Comparison of ENCODE assay signal across 1 cellular context in the genomic region with DNA sequence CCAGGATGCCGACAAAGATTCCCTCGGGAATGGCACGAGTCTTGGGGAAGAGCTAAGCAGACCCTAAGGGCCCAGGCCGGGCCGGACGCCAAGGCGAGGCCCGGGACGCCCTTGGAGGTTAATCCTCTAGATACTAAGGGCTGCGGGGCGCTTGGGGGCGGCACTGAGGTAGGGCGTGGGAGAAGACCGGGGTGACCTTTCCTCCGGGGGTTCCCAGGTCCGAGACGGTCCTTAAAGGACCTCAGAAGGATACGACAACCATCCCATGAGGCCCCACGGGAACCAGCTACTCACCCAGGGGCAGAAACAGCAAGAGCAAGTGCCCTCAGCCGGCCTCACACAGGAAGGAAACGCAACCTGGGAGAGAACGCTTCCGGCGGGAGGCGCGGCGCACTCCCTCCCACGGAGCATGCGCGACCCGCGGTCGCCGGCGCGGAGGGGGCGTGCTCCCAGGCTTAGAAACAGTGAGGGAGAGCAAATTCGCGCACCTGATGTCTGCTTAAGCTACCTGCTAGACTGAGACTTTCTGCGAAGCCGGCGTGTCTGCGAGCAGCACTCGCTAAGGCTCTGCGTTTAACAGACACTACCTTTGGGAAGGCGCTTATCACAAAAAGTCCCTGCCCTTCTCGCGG.
A peak's percentile ranks its signal among the peaks of the same experiment; 100 is the strongest.
TF ChIP-seq lines count a peak whose summit lies in the region.

A gene with protein sequence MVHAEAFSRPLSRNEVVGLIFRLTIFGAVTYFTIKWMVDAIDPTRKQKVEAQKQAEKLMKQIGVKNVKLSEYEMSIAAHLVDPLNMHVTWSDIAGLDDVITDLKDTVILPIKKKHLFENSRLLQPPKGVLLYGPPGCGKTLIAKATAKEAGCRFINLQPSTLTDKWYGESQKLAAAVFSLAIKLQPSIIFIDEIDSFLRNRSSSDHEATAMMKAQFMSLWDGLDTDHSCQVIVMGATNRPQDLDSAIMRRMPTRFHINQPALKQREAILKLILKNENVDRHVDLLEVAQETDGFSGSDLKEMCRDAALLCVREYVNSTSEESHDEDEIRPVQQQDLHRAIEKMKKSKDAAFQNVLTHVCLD (minus strand): TSS at position 354 of the 632 bp plus-strand sequence. CDS start 3,627 bp downstream, outside the sequence.

TF ChIP-seq in HepG2, 621 proteins besides CTCF, POLR2A, EP300 and RAD21 (continued from another document and continues in another):
- TF ChIP-seq ZNF431 (CRISPR knock-in tag; IDR thresholded peaks at IDR 0.05; ENCODE audit: borderline replicate concordance, low read depth) (0 out of 2 replicates have a peak, but pooled peaks have one; percentile 20), SRSF1 (optimal IDR thresholded peaks at IDR 0.05; ENCODE audit: low read depth, low read length) (no peak), ZNF567 (CRISPR knock-in tag; IDR thresholded peaks at IDR 0.05; ENCODE audit: borderline replicate concordance) (peak; percentile 36; the same call in 1 of the 2 replicates), SMYD3 (CRISPR knock-in tag; IDR thresholded peaks at IDR 0.05) (peak; percentile 44; the same call in 1 of the 2 replicates), SETDB1 (CRISPR knock-in tag; IDR thresholded peaks at IDR 0.05; ENCODE audit: borderline replicate concordance) (no peak), TBX3 (IDR thresholded peaks at IDR 0.05; ENCODE audit: borderline replicate concordance) (no peak), SP1 (IDR thresholded peaks at IDR 0.05) (no peak), SP1 (CRISPR knock-in tag; IDR thresholded peaks at IDR 0.05) (peak; percentile 33), HMGA1 (CRISPR knock-in tag; conservative IDR thresholded peaks at IDR 0.05) (no peak), SOX5 (CRISPR knock-in tag; IDR thresholded peaks at IDR 0.05; ENCODE audit: borderline replicate concordance) (no peak), ZNF432 (CRISPR knock-in tag; IDR thresholded peaks at IDR 0.05; ENCODE audit: borderline replicate concordance) (no peak), ZNF253 (CRISPR knock-in tag; IDR thresholded peaks at IDR 0.05; ENCODE audit: borderline replicate concordance) (0 out of 2 replicates have a peak, but pooled peaks have one; percentile 71), ETV5 (CRISPR knock-in tag; IDR thresholded peaks at IDR 0.05; ENCODE audit: borderline replicate concordance) (peak; percentile 82; the same call in 1 of the 2 replicates), ZNF850 (CRISPR knock-in tag; conservative IDR thresholded peaks at IDR 0.05) (no peak), ZNF605 (CRISPR knock-in tag; IDR thresholded peaks at IDR 0.05) (peak; percentile 40), ZNF747 (CRISPR knock-in tag; IDR thresholded peaks at IDR 0.05; ENCODE audit: borderline replicate concordance) (no peak), KAT7 (CRISPR knock-in tag; IDR thresholded peaks at IDR 0.05; ENCODE audit: borderline replicate concordance) (no peak; the same call in 1 of the 2 replicates), DMAP1 (CRISPR knock-in tag; IDR thresholded peaks at IDR 0.05) (peak; percentile 37; the same call in 1 of the 2 replicates), MIXL1 (CRISPR knock-in tag; IDR thresholded peaks at IDR 0.05) (no peak), ZSCAN21 (CRISPR knock-in tag; IDR thresholded peaks at IDR 0.05; ENCODE audit: borderline replicate concordance) (peak; percentile 83), SRF (IDR thresholded peaks at IDR 0.05; ENCODE audit: low read depth, low read length) (no peak), CHD4 (IDR thresholded peaks at IDR 0.05; ENCODE audit: borderline replicate concordance, low read length) (no peak), ZNF670 (CRISPR knock-in tag; IDR thresholded peaks at IDR 0.05; ENCODE audit: borderline replicate concordance) (peak; percentile 90; the same call in 1 of the 2 replicates), MAFF (IDR thresholded peaks at IDR 0.05; ENCODE audit: low read depth, low read length) (no peak), ZNF124 (CRISPR knock-in tag; IDR thresholded peaks at IDR 0.05) (0 out of 2 replicates have a peak, but pooled peaks have one; percentile 21), MTF2 (CRISPR knock-in tag; IDR thresholded peaks at IDR 0.05; ENCODE audit: borderline replicate concordance) (no peak), HHEX (CRISPR knock-in tag; IDR thresholded peaks at IDR 0.05) (no peak), ZNF788 (CRISPR knock-in tag; IDR thresholded peaks at IDR 0.05; ENCODE audit: borderline replicate concordance) (peak; percentile 81; the same call in 1 of the 2 replicates), IRX3 (CRISPR knock-in tag; IDR thresholded peaks at IDR 0.05; ENCODE audit: borderline replicate concordance, low read depth) (no peak), ATM (IDR thresholded peaks at IDR 0.05; ENCODE audit: borderline replicate concordance) (no peak), ZNF296 (CRISPR knock-in tag; conservative IDR thresholded peaks at IDR 0.05) (no peak), SIX4 (CRISPR knock-in tag; IDR thresholded peaks at IDR 0.05) (no peak), SALL2 (CRISPR knock-in tag; IDR thresholded peaks at IDR 0.05) (no peak; the same call in 1 of the 2 replicates), ZMYM3 (CRISPR knock-in tag; IDR thresholded peaks at IDR 0.05) (no peak), ZBTB7B (CRISPR knock-in tag; IDR thresholded peaks at IDR 0.05) (no peak), SP2 (CRISPR knock-in tag; IDR thresholded peaks at IDR 0.05) (no peak; the same call in 1 of the 2 replicates), ZNF891 (CRISPR knock-in tag; IDR thresholded peaks at IDR 0.05) (no peak; the same call in 1 of the 2 replicates), ZFP62 (CRISPR knock-in tag; IDR thresholded peaks at IDR 0.05) (no peak), GTF2F1 (IDR thresholded peaks at IDR 0.05; ENCODE audit: low read length) (no peak), ZFYVE20 (CRISPR knock-in tag; IDR thresholded peaks at IDR 0.05; ENCODE audit: borderline replicate concordance, low read depth) (no peak), NCOA1 (CRISPR knock-in tag; IDR thresholded peaks at IDR 0.05) (0 out of 2 replicates have a peak, but pooled peaks have one; percentile 35), KDM4B (CRISPR knock-in tag; IDR thresholded peaks at IDR 0.05) (no peak)
- TF ChIP-seq, protein P1, sequence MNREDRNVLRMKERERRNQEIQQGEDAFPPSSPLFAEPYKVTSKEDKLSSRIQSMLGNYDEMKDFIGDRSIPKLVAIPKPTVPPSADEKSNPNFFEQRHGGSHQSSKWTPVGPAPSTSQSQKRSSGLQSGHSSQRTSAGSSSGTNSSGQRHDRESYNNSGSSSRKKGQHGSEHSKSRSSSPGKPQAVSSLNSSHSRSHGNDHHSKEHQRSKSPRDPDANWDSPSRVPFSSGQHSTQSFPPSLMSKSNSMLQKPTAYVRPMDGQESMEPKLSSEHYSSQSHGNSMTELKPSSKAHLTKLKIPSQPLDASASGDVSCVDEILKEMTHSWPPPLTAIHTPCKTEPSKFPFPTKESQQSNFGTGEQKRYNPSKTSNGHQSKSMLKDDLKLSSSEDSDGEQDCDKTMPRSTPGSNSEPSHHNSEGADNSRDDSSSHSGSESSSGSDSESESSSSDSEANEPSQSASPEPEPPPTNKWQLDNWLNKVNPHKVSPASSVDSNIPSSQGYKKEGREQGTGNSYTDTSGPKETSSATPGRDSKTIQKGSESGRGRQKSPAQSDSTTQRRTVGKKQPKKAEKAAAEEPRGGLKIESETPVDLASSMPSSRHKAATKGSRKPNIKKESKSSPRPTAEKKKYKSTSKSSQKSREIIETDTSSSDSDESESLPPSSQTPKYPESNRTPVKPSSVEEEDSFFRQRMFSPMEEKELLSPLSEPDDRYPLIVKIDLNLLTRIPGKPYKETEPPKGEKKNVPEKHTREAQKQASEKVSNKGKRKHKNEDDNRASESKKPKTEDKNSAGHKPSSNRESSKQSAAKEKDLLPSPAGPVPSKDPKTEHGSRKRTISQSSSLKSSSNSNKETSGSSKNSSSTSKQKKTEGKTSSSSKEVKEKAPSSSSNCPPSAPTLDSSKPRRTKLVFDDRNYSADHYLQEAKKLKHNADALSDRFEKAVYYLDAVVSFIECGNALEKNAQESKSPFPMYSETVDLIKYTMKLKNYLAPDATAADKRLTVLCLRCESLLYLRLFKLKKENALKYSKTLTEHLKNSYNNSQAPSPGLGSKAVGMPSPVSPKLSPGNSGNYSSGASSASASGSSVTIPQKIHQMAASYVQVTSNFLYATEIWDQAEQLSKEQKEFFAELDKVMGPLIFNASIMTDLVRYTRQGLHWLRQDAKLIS (CRISPR knock-in tag; IDR thresholded peaks at IDR 0.05): no peak
- TF ChIP-seq, protein P2, sequence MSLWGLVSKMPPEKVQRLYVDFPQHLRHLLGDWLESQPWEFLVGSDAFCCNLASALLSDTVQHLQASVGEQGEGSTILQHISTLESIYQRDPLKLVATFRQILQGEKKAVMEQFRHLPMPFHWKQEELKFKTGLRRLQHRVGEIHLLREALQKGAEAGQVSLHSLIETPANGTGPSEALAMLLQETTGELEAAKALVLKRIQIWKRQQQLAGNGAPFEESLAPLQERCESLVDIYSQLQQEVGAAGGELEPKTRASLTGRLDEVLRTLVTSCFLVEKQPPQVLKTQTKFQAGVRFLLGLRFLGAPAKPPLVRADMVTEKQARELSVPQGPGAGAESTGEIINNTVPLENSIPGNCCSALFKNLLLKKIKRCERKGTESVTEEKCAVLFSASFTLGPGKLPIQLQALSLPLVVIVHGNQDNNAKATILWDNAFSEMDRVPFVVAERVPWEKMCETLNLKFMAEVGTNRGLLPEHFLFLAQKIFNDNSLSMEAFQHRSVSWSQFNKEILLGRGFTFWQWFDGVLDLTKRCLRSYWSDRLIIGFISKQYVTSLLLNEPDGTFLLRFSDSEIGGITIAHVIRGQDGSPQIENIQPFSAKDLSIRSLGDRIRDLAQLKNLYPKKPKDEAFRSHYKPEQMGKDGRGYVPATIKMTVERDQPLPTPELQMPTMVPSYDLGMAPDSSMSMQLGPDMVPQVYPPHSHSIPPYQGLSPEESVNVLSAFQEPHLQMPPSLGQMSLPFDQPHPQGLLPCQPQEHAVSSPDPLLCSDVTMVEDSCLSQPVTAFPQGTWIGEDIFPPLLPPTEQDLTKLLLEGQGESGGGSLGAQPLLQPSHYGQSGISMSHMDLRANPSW (CRISPR knock-in tag; IDR thresholded peaks at IDR 0.05; ENCODE audit: borderline replicate concordance): no peak
- TF ChIP-seq, protein P3, sequence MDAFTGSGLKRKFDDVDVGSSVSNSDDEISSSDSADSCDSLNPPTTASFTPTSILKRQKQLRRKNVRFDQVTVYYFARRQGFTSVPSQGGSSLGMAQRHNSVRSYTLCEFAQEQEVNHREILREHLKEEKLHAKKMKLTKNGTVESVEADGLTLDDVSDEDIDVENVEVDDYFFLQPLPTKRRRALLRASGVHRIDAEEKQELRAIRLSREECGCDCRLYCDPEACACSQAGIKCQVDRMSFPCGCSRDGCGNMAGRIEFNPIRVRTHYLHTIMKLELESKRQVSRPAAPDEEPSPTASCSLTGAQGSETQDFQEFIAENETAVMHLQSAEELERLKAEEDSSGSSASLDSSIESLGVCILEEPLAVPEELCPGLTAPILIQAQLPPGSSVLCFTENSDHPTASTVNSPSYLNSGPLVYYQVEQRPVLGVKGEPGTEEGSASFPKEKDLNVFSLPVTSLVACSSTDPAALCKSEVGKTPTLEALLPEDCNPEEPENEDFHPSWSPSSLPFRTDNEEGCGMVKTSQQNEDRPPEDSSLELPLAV (CRISPR knock-in tag; conservative IDR thresholded peaks at IDR 0.05; ENCODE audit: low read depth): no peak
- TF ChIP-seq, protein P4, sequence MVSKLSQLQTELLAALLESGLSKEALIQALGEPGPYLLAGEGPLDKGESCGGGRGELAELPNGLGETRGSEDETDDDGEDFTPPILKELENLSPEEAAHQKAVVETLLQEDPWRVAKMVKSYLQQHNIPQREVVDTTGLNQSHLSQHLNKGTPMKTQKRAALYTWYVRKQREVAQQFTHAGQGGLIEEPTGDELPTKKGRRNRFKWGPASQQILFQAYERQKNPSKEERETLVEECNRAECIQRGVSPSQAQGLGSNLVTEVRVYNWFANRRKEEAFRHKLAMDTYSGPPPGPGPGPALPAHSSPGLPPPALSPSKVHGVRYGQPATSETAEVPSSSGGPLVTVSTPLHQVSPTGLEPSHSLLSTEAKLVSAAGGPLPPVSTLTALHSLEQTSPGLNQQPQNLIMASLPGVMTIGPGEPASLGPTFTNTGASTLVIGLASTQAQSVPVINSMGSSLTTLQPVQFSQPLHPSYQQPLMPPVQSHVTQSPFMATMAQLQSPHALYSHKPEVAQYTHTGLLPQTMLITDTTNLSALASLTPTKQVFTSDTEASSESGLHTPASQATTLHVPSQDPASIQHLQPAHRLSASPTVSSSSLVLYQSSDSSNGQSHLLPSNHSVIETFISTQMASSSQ (IDR thresholded peaks at IDR 0.05; ENCODE audit: low read depth): no peak
- TF ChIP-seq, protein P4 (CRISPR knock-in tag; IDR thresholded peaks at IDR 0.05; ENCODE audit: borderline replicate concordance): no peak
- TF ChIP-seq, protein P5, sequence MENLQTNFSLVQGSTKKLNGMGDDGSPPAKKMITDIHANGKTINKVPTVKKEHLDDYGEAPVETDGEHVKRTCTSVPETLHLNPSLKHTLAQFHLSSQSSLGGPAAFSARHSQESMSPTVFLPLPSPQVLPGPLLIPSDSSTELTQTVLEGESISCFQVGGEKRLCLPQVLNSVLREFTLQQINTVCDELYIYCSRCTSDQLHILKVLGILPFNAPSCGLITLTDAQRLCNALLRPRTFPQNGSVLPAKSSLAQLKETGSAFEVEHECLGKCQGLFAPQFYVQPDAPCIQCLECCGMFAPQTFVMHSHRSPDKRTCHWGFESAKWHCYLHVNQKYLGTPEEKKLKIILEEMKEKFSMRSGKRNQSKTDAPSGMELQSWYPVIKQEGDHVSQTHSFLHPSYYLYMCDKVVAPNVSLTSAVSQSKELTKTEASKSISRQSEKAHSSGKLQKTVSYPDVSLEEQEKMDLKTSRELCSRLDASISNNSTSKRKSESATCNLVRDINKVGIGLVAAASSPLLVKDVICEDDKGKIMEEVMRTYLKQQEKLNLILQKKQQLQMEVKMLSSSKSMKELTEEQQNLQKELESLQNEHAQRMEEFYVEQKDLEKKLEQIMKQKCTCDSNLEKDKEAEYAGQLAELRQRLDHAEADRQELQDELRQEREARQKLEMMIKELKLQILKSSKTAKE (CRISPR knock-in tag; IDR thresholded peaks at IDR 0.05; ENCODE audit: borderline replicate concordance): no peak
